Comparison of ENCODE assay signal across 13 cellular contexts in genomic region chr4:8344387-8344786, GRCh38.
"Had no signal": no experiment of that assay in that cellular context is flagged by ENCODE, and none has a peak within 500 bp of the region (broad histone marks: within the 10 kb centered on the region; RNA-seq: fewer than 3 reads in every experiment).

No MANE protein-coding gene starts in this region.

- H3K4me1 ChIP-seq: breast epithelium had no signal

- FAIRE-seq: endometrium had no signal

- H3K36me3 ChIP-seq: breast epithelium, gastroesophageal sphincter, ovary had no signal

- ATAC-seq: gastroesophageal sphincter; stimulated activated naive B cell treated with anti-CD40 and anti-IgM and Interleukin-4, amounts not matched to agents 10 μg/mL and 1 μg/mL and 100 μg/mL, for 72 hours had no signal

- H3K4me3 ChIP-seq: breast epithelium, dorsolateral prefrontal cortex, gastroesophageal sphincter, ovary had no signal

- H3K27me3 ChIP-seq: breast epithelium, dorsolateral prefrontal cortex, gastroesophageal sphincter, ovary had no signal

- H3K9me3 ChIP-seq: breast epithelium, gastroesophageal sphincter, ovary had no signal

- DNase-seq: activated CD4-positive, alpha-beta T cell treated with anti-CD3 and anti-CD28 coated beads, Interleukin-2, amount 10 ng/mL, durations not matched to agents 7 days and 5 days; activated CD8-positive, alpha-beta memory T cell treated with anti-CD3 and anti-CD28 coated beads for 24 hours; activated naive CD4-positive, alpha-beta T cell treated with Interleukin-2 at 50 U/mL for 16 hours; anterior cingulate cortex; stimulated activated CD4-positive, alpha-beta T cell treated with anti-CD3 and anti-CD28 coated beads, Interleukin-4, amount 100 ng/mL, for 1 hour; stimulated activated naive B cell treated with anti-CD40 and anti-IgM and Interleukin-4, amounts not matched to agents 10 μg/mL and 1 μg/mL and 100 μg/mL, for 72 hours; SW 1271; trophoblast cell had no signal
